Comparison of ENCODE assay signal across 9 cellular contexts in genomic region chr14:21072102-21072501, GRCh38. TPM values are rescaled to one million over a fixed set of nuclear protein-coding genes. Genes with fewer than 3 reads are reported as not detected.
DNase-seq lines count a peak whose midpoint lies in the region; FAIRE-seq and TF ChIP-seq lines count a peak whose summit lies in the region.
"Had no signal": no experiment of that assay in that cellular context is flagged by ENCODE, and none has a peak within 500 bp of the region (broad histone marks: within the 10 kb centered on the region; RNA-seq: fewer than 3 reads in every experiment).

No MANE protein-coding gene starts in this region.

- H3K9ac ChIP-seq in liver (ENCODE audit: low read depth in 1 of 2, low read length in 2 of 2), result no peak overlapping the region

- peaks cover 4 to 17% of the 10 kb centered on the region in 2 donors for H3K4me1 ChIP-seq in breast epithelium
- H3K4me1 ChIP-seq in liver (ENCODE audit: control insufficient read depth in 4 of 4, insufficient read depth in 4 of 4, low read length in 3 of 4), result peaks cover 9 to 53% (median 40%) of the 10 kb centered on the region in 4 donors
- peaks cover 0 to 61% (median 34%) of the 10 kb centered on the region in 4 donors for H3K4me1 ChIP-seq in tibial nerve

- no peak for TF ChIP-seq RAD21 in liver (IDR thresholded peaks at IDR 0.05)

- H3K9me3 ChIP-seq in breast epithelium, result no peaks in the 10 kb centered on the region
- no peaks in the 10 kb centered on the region for H3K9me3 ChIP-seq in liver (ENCODE audit: control insufficient read depth in 4 of 4, low read length in 3 of 4)
- H3K9me3 ChIP-seq in tibial nerve, result no peaks in the 10 kb centered on the region

- peaks cover 11 to 14% (median 13%) of the 10 kb centered on the region in 3 donors for H3K27me3 Mint-ChIP-seq in CD14-positive monocyte (ENCODE audit: low read depth in 3 of 3)

- no peak for TF ChIP-seq CTCF in CD14-positive monocyte (IDR thresholded peaks at IDR 0.05)
- TF ChIP-seq CTCF in breast epithelium (IDR thresholded peaks at IDR 0.05), result no peak
- TF ChIP-seq CTCF in liver (IDR thresholded peaks at IDR 0.05; ENCODE audit: low read depth, low read length, missing input control), result no peak
- no peak for TF ChIP-seq CTCF in tibial nerve (IDR thresholded peaks at IDR 0.05)

- peak in 1 of 2 donors; percentile 40 for TF ChIP-seq EP300 in tibial nerve (IDR thresholded peaks at IDR 0.05)

- peaks cover 46% of the 10 kb centered on the region for H3K4me1 Mint-ChIP-seq in CD14-positive monocyte

- 57% methylated on average over 4 of the region's 4 CpGs for WGBS in liver
- 2 to 15% methylated on average over 4 of the region's 4 CpGs for WGBS in tibial nerve, 2 donors

- intact Hi-C loops in CD14-positive monocyte (cut with micrococcal nuclease) (no loop called here), breast epithelium (cut with DNase I; ENCODE audit: low total_unique reads) (no loop called here)

- peak overlapping the region; percentile 68 to 86 (median 73) for H3K4me3 ChIP-seq in breast epithelium
- no peak overlapping the region for H3K4me3 ChIP-seq in liver (ENCODE audit: low read depth in 1 of 3, low read length in 3 of 3)
- H3K4me3 ChIP-seq in tibial nerve, result peak overlapping the region; percentile 54 to 88 (median 74)

- peak overlapping the region; percentile 91 to 94 for H3K4me3 Mint-ChIP-seq in CD14-positive monocyte

- TF ChIP-seq POLR2A in breast epithelium (IDR thresholded peaks at IDR 0.05) (peak; percentile 13), tibial nerve (IDR thresholded peaks at IDR 0.05) (peak in 1 of 2 donors; percentile 24), H54 (IDR thresholded peaks at IDR 0.05; ENCODE audit: low read depth, low read length) (no peak)

- no peaks in the 10 kb centered on the region for H3K36me3 ChIP-seq in breast epithelium
- peaks cover 5 to 22% (median 13%) of the 10 kb centered on the region in 4 donors for H3K36me3 ChIP-seq in liver (ENCODE audit: control insufficient read depth in 4 of 4, insufficient read depth in 3 of 4, low read depth in 1 of 4, low read length in 3 of 4)
- peaks cover 0 to 32% (median 0%) of the 10 kb centered on the region in 3 donors for H3K36me3 ChIP-seq in tibial nerve

- H3K9me3 Mint-ChIP-seq in CD14-positive monocyte, result peaks cover 0 to 3% (median 0%) of the 10 kb centered on the region in 7 donors

- H3K27me3 ChIP-seq in breast epithelium (no peaks in the 10 kb centered on the region), liver (ENCODE audit: control insufficient read depth in 4 of 4, insufficient read depth in 4 of 4, low read length in 3 of 4) (no peaks in the 10 kb centered on the region), tibial nerve (no peaks in the 10 kb centered on the region)

- peak overlapping the region; percentile 92 to 99 (median 98) for H3K27ac Mint-ChIP-seq in CD14-positive monocyte

- DNase-seq in CD14-positive monocyte (ENCODE audit: low spot score), result no peak
- peak; percentile 95 for DNase-seq in MV-4-11 (lab: John Stamatoyannopoulos, UW)
- DNase-seq in breast epithelium (ENCODE audit: low spot score in 2 of 2), result no peak
- DNase-seq in tibial nerve (ENCODE audit: low spot score in 2 of 2), result peak in 1 of 2 donors; percentile 59
- DNase-seq in superior temporal gyrus (ENCODE audit: extremely low spot score), result no peak
- no peak for DNase-seq in H54 (ENCODE audit: insufficient read length, low spot score)
- no peak for DNase-seq in NCI-H748 (lab: John Stamatoyannopoulos, UW; ENCODE audit: unreplicated experiment)

- no peak for FAIRE-seq in H54 (lab: Jason Lieb, UNC)

- H3K27ac ChIP-seq in breast epithelium, result peak overlapping the region; percentile 91 to 92
- peak overlapping the region; percentile 62 to 85 for H3K27ac ChIP-seq in liver (ENCODE audit: low read depth in 1 of 2, low read length in 2 of 2)
- peak overlapping the region; percentile 81 to 97 (median 94) for H3K27ac ChIP-seq in tibial nerve

- peaks cover 36 to 41% of the 10 kb centered on the region in 2 donors for H3K36me3 Mint-ChIP-seq in CD14-positive monocyte

TF ChIP-seq in liver, 16 proteins besides CTCF, POLR2A, EP300 and RAD21:
- TF ChIP-seq HNF4A (conservative IDR thresholded peaks at IDR 0.05) (no peak), RXRA (IDR thresholded peaks at IDR 0.05) (no peak), ZBTB33 (IDR thresholded peaks at IDR 0.05) (no peak), HNF4G (IDR thresholded peaks at IDR 0.05) (no peak), GABPA (IDR thresholded peaks at IDR 0.05 in 1 of 2, conservative IDR thresholded peaks at IDR 0.05 in 1 of 2) (no peak), YY1 (IDR thresholded peaks at IDR 0.05) (no peak), TAF1 (conservative IDR thresholded peaks at IDR 0.05) (no peak), SP1 (IDR thresholded peaks at IDR 0.05) (no peak), REST (IDR thresholded peaks at IDR 0.05) (no peak), MAX (IDR thresholded peaks at IDR 0.05) (no peak), FOXA1 (IDR thresholded peaks at IDR 0.05) (no peak)

RNA-seq across cellular contexts. Expression of gene ARHGEF40, which starts 2.0 kb away (rescaled TPM):
- polyA plus RNA-seq in CD14-positive monocyte, result 10 to 100 TPM; 12.1 to 15.3 TPM
- total RNA-seq in breast epithelium, result 10 to 100 TPM; 33.7 to 51.4 (median 40.6) TPM
- 10 to 100 TPM; 19.8 to 42.5 TPM for total RNA-seq in liver
- polyA plus RNA-seq in liver, result 10 to 100 TPM in 1 of 2 donors, 1 to 10 TPM in 1; 9.3 to 14.0 TPM
- 100 to 1,000 TPM in 1 of 4 donors, 10 to 100 TPM in 3; 72.5 to 128 (median 80.9) TPM for total RNA-seq in tibial nerve

RNA-seq across cellular contexts. Expression of gene RNASE8, which starts 14.5 kb away (rescaled TPM):
- polyA plus RNA-seq in CD14-positive monocyte (not detected), liver (not detected)
- total RNA-seq in breast epithelium (not detected), liver (not detected), tibial nerve (not detected)
- total RNA-seq: kidney epithelial cell had no signal

RNA-seq across cellular contexts. Expression of gene ZNF219, which starts 26.4 kb away (rescaled TPM):
- under 1 TPM; 0.49 to 0.68 TPM for polyA plus RNA-seq in CD14-positive monocyte
- total RNA-seq in breast epithelium, result 10 to 100 TPM; 32.4 to 62.2 (median 32.8) TPM
- total RNA-seq in liver, result 1 to 10 TPM; 4.7 to 6.2 TPM
- 10 to 100 TPM in 1 of 2 donors, 1 to 10 TPM in 1; 1.3 to 10.5 TPM for polyA plus RNA-seq in liver
- 10 to 100 TPM; 28.6 to 90.3 (median 34.9) TPM for total RNA-seq in tibial nerve

RNA-seq across cellular contexts. Expression of gene TMEM253, which starts 28.8 kb away (rescaled TPM):
- polyA plus RNA-seq in CD14-positive monocyte, result not detected
- total RNA-seq in breast epithelium, result 1 to 10 TPM in 1 of 3 donors, under 1 TPM in 2; 0.44 to 1.3 (median 0.98) TPM
- total RNA-seq in liver, result under 1 TPM; 0.19 to 0.25 TPM
- polyA plus RNA-seq in liver, result under 1 TPM in 1 of 2 donors, not detected in 1; 0.14 TPM
- under 1 TPM in 2 of 4 donors, not detected in 2; 0.44 to 0.63 TPM for total RNA-seq in tibial nerve
- total RNA-seq: kidney epithelial cell had no signal

RNA-seq across cellular contexts. Expression of gene RNASE7, which starts 29.9 kb away (rescaled TPM):
- polyA plus RNA-seq in CD14-positive monocyte (not detected), liver (under 1 TPM; 0.11 to 0.12 TPM)
- total RNA-seq in breast epithelium (1 to 10 TPM in 2 of 3 donors, not detected in 1; 1.6 to 3.1 TPM), liver (under 1 TPM in 1 of 2 donors, not detected in 1; 0.33 TPM), tibial nerve (not detected)
- total RNA-seq: kidney epithelial cell had no signal

Comparison
In these comparisons a context has a peak if more than half of its experiments do, and no peak if none do; other contexts are left out.
1. H3K4me3 ChIP-seq: peak in breast epithelium (3 of 3) and tibial nerve (4 of 4); none in liver (0 of 3).
2. RNA of gene ZNF219, which starts 26.4 kb away (total RNA-seq): 28.6 to 90.3 TPM in tibial nerve and 32.4 to 62.2 TPM in breast epithelium; 4.7 to 6.2 TPM in liver; every median in the first group is over 4 times any median in the second.
3. Peak in every context shown above with its lines, with median percentiles within 50 percentile points of each other: H3K27ac ChIP-seq.